In genomic region chr3:72161870-72162617, GRCh38 we compare ENCODE assay signal across 11 cellular contexts.
DNase-seq lines count a peak whose midpoint lies in the region; ATAC-seq, FAIRE-seq and TF ChIP-seq lines count a peak whose summit lies in the region.
"Had no signal": no experiment of that assay in that cellular context is flagged by ENCODE, and none has a peak within 500 bp of the region (broad histone marks: within the 10 kb centered on the region; RNA-seq: fewer than 3 reads in every experiment).

No MANE protein-coding gene starts in this region.

- H3K4me1 Mint-ChIP-seq in stimulated activated naive B cell treated with anti-CD40 and anti-IgM and Interleukin-4, amounts not matched to agents 10 μg/mL and 1 μg/mL and 100 μg/mL, for 72 hours, result peaks cover 48 to 74% of the 10 kb centered on the region in 2 donors

- H3K4me1 ChIP-seq in right lobe of liver (peaks cover 0 to 23% (median 2%) of the 10 kb centered on the region in 4 donors), HepG2 (ENCODE audit: insufficient read depth, low read length) (no peaks in the 10 kb centered on the region)

- 32% methylated on average over 12 of the region's 13 CpGs for WGBS in right lobe of liver (ENCODE audit: insufficient coverage, low coverage, low lambda C conversion rate, missing lambda C conversion rate)
- 94% methylated on average over 13 of the region's 13 CpGs for WGBS in HepG2 (ENCODE audit: low lambda C conversion rate)

- no peak for TF ChIP-seq RAD21 in HepG2 (CRISPR knock-in tag; IDR thresholded peaks at IDR 0.05)

- no peaks in the 10 kb centered on the region for H3K9me3 ChIP-seq in right lobe of liver
- H3K9me3 ChIP-seq in HepG2 (ENCODE audit: low read length), result no peaks in the 10 kb centered on the region

- H3K9me3 Mint-ChIP-seq in stimulated activated naive B cell treated with anti-CD40 and anti-IgM and Interleukin-4, amounts not matched to agents 10 μg/mL and 1 μg/mL and 100 μg/mL, for 72 hours, result peaks cover 0 to 3% of the 10 kb centered on the region in 2 donors

- no peak overlapping the region for H3K4me3 ChIP-seq in right lobe of liver
- H3K4me3 ChIP-seq in HepG2 (replicated peaks in 1 of 3; ENCODE audit: insufficient read depth in 1 of 3, low read depth in 2 of 3, low read length in 3 of 3), result no peak overlapping the region
- H3K4me3 ChIP-seq in fibroblast of the aortic adventitia (ENCODE audit: low read depth, low read length), result no peak overlapping the region

- POLR2A ChIA-PET in HepG2 (lab: Yijun Ruan, JAX), result no interaction called here

- H3K36me3 Mint-ChIP-seq in stimulated activated naive B cell treated with anti-CD40 and anti-IgM and Interleukin-4, amounts not matched to agents 10 μg/mL and 1 μg/mL and 100 μg/mL, for 72 hours, result no peaks in the 10 kb centered on the region

- no peak overlapping the region for H2AFZ ChIP-seq in HepG2 (ENCODE audit: low read length)

- intact Hi-C loops in right lobe of liver (cut with DNase I) (no loop called here), HepG2 (cut with micrococcal nuclease; ENCODE audit: unreplicated experiment) (no loop called here)

- ATAC-seq in right lobe of liver (peak; percentile 72 to 95 (median 79)), HepG2 (no peak), HG02678 (IDR thresholded peaks at IDR 0.05; ENCODE audit: unreplicated experiment) (no peak)
- no peak for ATAC-seq in stimulated activated naive B cell treated with anti-CD40 and anti-IgM and Interleukin-4, amounts not matched to agents 10 μg/mL and 1 μg/mL and 100 μg/mL, for 72 hours (replicated peaks)

- FAIRE-seq in HepG2 (lab: Jason Lieb, UNC), result no peak

- TF ChIP-seq CTCF in right lobe of liver (IDR thresholded peaks at IDR 0.05), result no peak
- TF ChIP-seq CTCF in HepG2 (CRISPR knock-in tag; IDR thresholded peaks at IDR 0.05), result no peak
- no peak for TF ChIP-seq CTCF in fibroblast of the aortic adventitia (IDR thresholded peaks at IDR 0.05; ENCODE audit: insufficient read depth, low read length)

- H4K20me1 ChIP-seq in HepG2 (ENCODE audit: insufficient read depth, low read length), result no peaks in the 10 kb centered on the region

- no peaks in the 10 kb centered on the region for H3K79me2 ChIP-seq in HepG2 (ENCODE audit: insufficient read depth, low read length)

- no peak overlapping the region for H3K4me3 Mint-ChIP-seq in stimulated activated naive B cell treated with anti-CD40 and anti-IgM and Interleukin-4, amounts not matched to agents 10 μg/mL and 1 μg/mL and 100 μg/mL, for 72 hours

- no peak overlapping the region for H3K27ac Mint-ChIP-seq in stimulated activated naive B cell treated with anti-CD40 and anti-IgM and Interleukin-4, amounts not matched to agents 10 μg/mL and 1 μg/mL and 100 μg/mL, for 72 hours

- H3K27me3 Mint-ChIP-seq in stimulated activated naive B cell treated with anti-CD40 and anti-IgM and Interleukin-4, amounts not matched to agents 10 μg/mL and 1 μg/mL and 100 μg/mL, for 72 hours, result peaks cover 8 to 13% of the 10 kb centered on the region in 2 donors

- no peak overlapping the region for H3K4me2 ChIP-seq in HepG2 (ENCODE audit: low read depth, low read length)

- BruUV-seq in HepG2 (replicated peaks; lab: Mats Ljungman, UMichigan), result no TSS peak

- H3K27ac ChIP-seq in right lobe of liver (no peak overlapping the region), HepG2 (ENCODE audit: extremely low read length, insufficient read depth, low read length) (no peak overlapping the region)

- in situ Hi-C loops in HepG2 (cut with HindIII; ENCODE audit: extremely low pct_ligation_motif_present, low pct_unique_long_range_greater_than_20kb), result no loop called here

- no peaks in the 10 kb centered on the region for H3K36me3 ChIP-seq in right lobe of liver
- no peaks in the 10 kb centered on the region for H3K36me3 ChIP-seq in HepG2 (replicated peaks in 1 of 2; ENCODE audit: control insufficient read depth in 1 of 2, insufficient read depth in 2 of 2, low read length in 2 of 2)

- TF ChIP-seq POLR2A in right lobe of liver (IDR thresholded peaks at IDR 0.05), result no peak
- TF ChIP-seq POLR2A in HepG2 (IDR thresholded peaks at IDR 0.05; ENCODE audit: insufficient read depth in 1 of 2, low read depth in 2 of 2, low read length in 2 of 2), result no peak

- CTCF ChIA-PET in HepG2 (lab: Yijun Ruan, JAX; ENCODE audit: low intra/inter-chr PET ratio, low total read pairs), result no interaction called here

- no peaks in the 10 kb centered on the region for H3K27me3 ChIP-seq in right lobe of liver
- H3K27me3 ChIP-seq in HepG2 (ENCODE audit: control insufficient read depth in 1 of 2, insufficient read depth in 2 of 2, low read length in 2 of 2), result no peaks in the 10 kb centered on the region

- no peak for TF ChIP-seq EP300 in HepG2 (IDR thresholded peaks at IDR 0.05; ENCODE audit: low read depth in 2 of 2, low read length in 2 of 2)
- no peak for TF ChIP-seq EP300 in HepG2 (CRISPR knock-in tag; IDR thresholded peaks at IDR 0.05; ENCODE audit: borderline replicate concordance)

- DNase-seq in right lobe of liver (peak; percentile 70 to 87 (median 76)), HepG2 (ENCODE audit: low spot score) (no peak), T1000 (lab: John Stamatoyannopoulos, UW) (peak; percentile 47), fibroblast of the aortic adventitia (ENCODE audit: low read depth) (peak; percentile 50), NK-92 (lab: John Stamatoyannopoulos, UW; ENCODE audit: unreplicated experiment) (no peak)
- no peak for DNase-seq in activated naive CD4-positive, alpha-beta T cell (lab: John Stamatoyannopoulos, UW)
- no peak for DNase-seq in stimulated activated naive B cell treated with anti-CD40 and anti-IgM and Interleukin-4, amounts not matched to agents 10 μg/mL and 1 μg/mL and 100 μg/mL, for 72 hours
- DNase-seq: activated T-cell treated with anti-CD3 and anti-CD28 coated beads for 4 hours, AML-193, NCI-H1436 treated with DMSO at 0.1 percent for 48 hours had no signal

- no peak overlapping the region for H3K9ac ChIP-seq in HepG2 (ENCODE audit: insufficient read depth, low read depth, low read length)

TF ChIP-seq in HepG2, 621 proteins besides CTCF, POLR2A, EP300 and RAD21 (continues in another document):
- TF ChIP-seq ATRX (CRISPR knock-in tag; IDR thresholded peaks at IDR 0.05; ENCODE audit: borderline replicate concordance) (no peak), SRSF9 (IDR thresholded peaks at IDR 0.05; ENCODE audit: borderline replicate concordance, insufficient read depth, low read depth, low read length, poor library complexity, severe bottlenecking) (no peak), ZHX1 (CRISPR knock-in tag; IDR thresholded peaks at IDR 0.05; ENCODE audit: low read depth) (no peak), ZNF484 (CRISPR knock-in tag; IDR thresholded peaks at IDR 0.05; ENCODE audit: borderline replicate concordance, low read depth) (no peak), POLR2G (IDR thresholded peaks at IDR 0.05; ENCODE audit: low read depth, low read length) (no peak), KDM3A (CRISPR knock-in tag; IDR thresholded peaks at IDR 0.05; ENCODE audit: low read depth) (no peak), ZKSCAN8 (CRISPR knock-in tag; IDR thresholded peaks at IDR 0.05; ENCODE audit: borderline replicate concordance) (no peak), STAG1 (CRISPR knock-in tag; IDR thresholded peaks at IDR 0.05) (no peak), EZH2 (conservative IDR thresholded peaks at IDR 0.05; ENCODE audit: low read depth, low read length) (no peak), TFAP4 (IDR thresholded peaks at IDR 0.05; ENCODE audit: borderline replicate concordance, low read depth) (no peak), ZBTB14 (CRISPR knock-in tag; IDR thresholded peaks at IDR 0.05) (no peak)

Comparison
In these comparisons a context has a peak if more than half of its experiments do, and no peak if none do; other contexts are left out.
1. ATAC-seq: peak in right lobe of liver (4 of 4); none in HepG2 (single experiment), stimulated activated naive B cell treated with anti-CD40 and anti-IgM and Interleukin-4, amounts not matched to agents 10 μg/mL and 1 μg/mL and 100 μg/mL, for 72 hours (0 of 2) and HG02678 (single experiment).
2. DNase-seq: peak in right lobe of liver (3 of 3), T1000 (single experiment) and fibroblast of the aortic adventitia (single experiment); none in HepG2 (single experiment), activated naive CD4-positive, alpha-beta T cell (0 of 4), stimulated activated naive B cell treated with anti-CD40 and anti-IgM and Interleukin-4, amounts not matched to agents 10 μg/mL and 1 μg/mL and 100 μg/mL, for 72 hours (single experiment) and NK-92 (single experiment).